8 cellular contexts compared by ENCODE assay signal in genomic region chr11:130915556-130916237, GRCh38. TPM values are rescaled to one million over a fixed set of nuclear protein-coding genes. Genes with fewer than 3 reads are reported as not detected.
A peak's percentile ranks its signal among the peaks of the same experiment; 100 is the strongest.
DNase-seq lines count a peak whose midpoint lies in the region; ATAC-seq, FAIRE-seq and TF ChIP-seq lines count a peak whose summit lies in the region.

No MANE protein-coding gene starts in this region.

- peak overlapping the region; percentile 86 for H3K27ac ChIP-seq in CD8-positive, alpha-beta memory T cell (ENCODE audit: low read depth, low read length)
- H3K27ac ChIP-seq in HCT116 (ENCODE audit: low read depth, low read length), result peak overlapping the region; percentile 48; the same call in 1 of the 2 replicates
- H3K27ac ChIP-seq in smooth muscle cell (ENCODE audit: low read depth), result peak overlapping the region; percentile 90

- H3K36me3 ChIP-seq in CD8-positive, alpha-beta memory T cell (ENCODE audit: insufficient read depth, low read length), result peaks cover 3% of the 10 kb centered on the region
- peaks cover 0 to 2% of the 10 kb centered on the region in 2 experiments; a peak in 2 of 4 replicates for H3K36me3 ChIP-seq in HCT116 (ENCODE audit: control insufficient read depth in 1 of 2, insufficient read depth in 2 of 2, low read length in 2 of 2)
- no peaks in the 10 kb centered on the region for H3K36me3 ChIP-seq in smooth muscle cell (ENCODE audit: low read depth)

- H2AFZ ChIP-seq in HCT116 (ENCODE audit: low read depth, low read length, poor library complexity, severe bottlenecking) (no peak overlapping the region), smooth muscle cell (ENCODE audit: low read depth) (peak overlapping the region; percentile 95)

- TF ChIP-seq CTCF in HCT116 (IDR thresholded peaks at IDR 0.05 in 2 of 3, conservative IDR thresholded peaks at IDR 0.05 in 1 of 3; ENCODE audit: borderline replicate concordance in 1 of 3, insufficient read depth in 1 of 3, low read depth in 2 of 3, low read length in 2 of 3) (no peak), WI38 (IDR thresholded peaks at IDR 0.05; ENCODE audit: low read depth, low read length) (no peak), smooth muscle cell (IDR thresholded peaks at IDR 0.05; ENCODE audit: borderline replicate concordance, insufficient read depth, poor library complexity, severe bottlenecking) (no peak)

- H3K79me2 ChIP-seq in HCT116 (ENCODE audit: insufficient read depth, low read length), result peaks cover 34% of the 10 kb centered on the region
- peaks cover 14% of the 10 kb centered on the region for H3K79me2 ChIP-seq in smooth muscle cell (ENCODE audit: low read depth)

- CTCF ChIA-PET in CD8-positive, alpha-beta memory T cell (lab: Charles Lee), result interaction anchor here (1.0 to 4.9 kb wide), 13 partner anchors 9 to 1020 kb away, joined by 3 to 44 read pairs (median 4); partner anchors contain the start of gene NFRKB
- CTCF ChIA-PET in HCT116 (lab: Charles Lee), result interaction anchor here (0.6 to 1.2 kb wide), 12 partner anchors 9 to 703 kb away, joined by 3 to 10 read pairs (median 4); no protein-coding TSS in a partner anchor

- peaks cover 19 to 51% (median 44%) of the 10 kb centered on the region in 3 donors for H3K4me1 Mint-ChIP-seq in CD8-positive, alpha-beta memory T cell

- H3K4me3 ChIP-seq in CD8-positive, alpha-beta memory T cell (ENCODE audit: low read length), result peak overlapping the region; percentile 68
- H3K4me3 ChIP-seq in HCT116 (replicated peaks in 1 of 2; ENCODE audit: low read depth in 1 of 2, low read length in 2 of 2) (peak overlapping the region; percentile 75 to 89), WI38 (ENCODE audit: low read depth, low read length) (peak overlapping the region; percentile 83), smooth muscle cell (peak overlapping the region; percentile 91)

- ATAC-seq in HCT116, result no peak; the same call in 1 of the 2 replicates

- POLR2A ChIA-PET in CD8-positive, alpha-beta memory T cell (lab: Charles Lee), result interaction anchor here (0.8 kb wide), 1 partner anchor 600 kb away, joined by 3 read pairs; the partner anchor contains the start of gene ZBTB44
- POLR2A ChIA-PET in HCT116 (lab: Charles Lee), result no interaction called here

- H3K9me2 ChIP-seq in HCT116 (ENCODE audit: insufficient read depth), result no peaks in the 10 kb centered on the region

- H4K20me1 ChIP-seq in HCT116 (ENCODE audit: insufficient read depth) (no peaks in the 10 kb centered on the region), smooth muscle cell (ENCODE audit: low read depth) (no peaks in the 10 kb centered on the region)

- no peaks in the 10 kb centered on the region for H3F3A ChIP-seq in smooth muscle cell (ENCODE audit: low read depth)

- H3K27ac Mint-ChIP-seq in CD8-positive, alpha-beta memory T cell, result peak overlapping the region; percentile 69 to 97 (median 94)

- peak overlapping the region; percentile 67 for H3K9ac ChIP-seq in HCT116 (ENCODE audit: low read length)
- peak overlapping the region; percentile 98 for H3K9ac ChIP-seq in smooth muscle cell (ENCODE audit: low read depth)

- no peak for TF ChIP-seq RAD21 in HCT116 (IDR thresholded peaks at IDR 0.05; ENCODE audit: low read depth)

- RAD21 ChIA-PET in HCT116 (lab: Charles Lee; ENCODE audit: low non-redundant PET in 1 of 2, low total read pairs in 2 of 2, uncharacterized antibody in 2 of 2, unreplicated experiment in 2 of 2), result no interaction called here

- no peaks in the 10 kb centered on the region for H3K9me3 ChIP-seq in CD8-positive, alpha-beta memory T cell (ENCODE audit: low read length)
- H3K9me3 ChIP-seq in HCT116 (ENCODE audit: control insufficient read depth in 1 of 2, insufficient read depth in 1 of 2, low read depth in 1 of 2, low read length in 2 of 2) (no peaks in the 10 kb centered on the region), smooth muscle cell (replicated peaks; ENCODE audit: low read depth) (no peaks in the 10 kb centered on the region)

- DNase-seq in CD8-positive, alpha-beta memory T cell, result no peak
- DNase-seq in HCT116 (ENCODE audit: low read depth, low spot score) (no peak), germinal center (ENCODE audit: low spot score) (peak; percentile 29), smooth muscle cell (lab: John Stamatoyannopoulos, UW; ENCODE audit: unreplicated experiment) (no peak), GM03348 (ENCODE audit: low spot score) (no peak), NCI-H2196 (lab: John Stamatoyannopoulos, UW; ENCODE audit: unreplicated experiment) (no peak), H54 (ENCODE audit: insufficient read length, low spot score) (no peak)

- H3K4me3 Mint-ChIP-seq in CD8-positive, alpha-beta memory T cell, result peak overlapping the region; percentile 84 to 90 (median 89)

- H3K4me1 ChIP-seq in CD8-positive, alpha-beta memory T cell (ENCODE audit: insufficient read depth, low read length), result peaks cover 31% of the 10 kb centered on the region
- H3K4me1 ChIP-seq in HCT116 (ENCODE audit: control insufficient read depth in 1 of 2, insufficient read depth in 2 of 2, low read length in 2 of 2) (peaks cover 5 to 12% of the 10 kb centered on the region in 2 experiments), smooth muscle cell (ENCODE audit: low read depth) (peaks cover 7% of the 10 kb centered on the region)

- H3K27me3 ChIP-seq in CD8-positive, alpha-beta memory T cell (ENCODE audit: insufficient read depth, low read length, poor library complexity, severe bottlenecking), result no peaks in the 10 kb centered on the region
- H3K27me3 ChIP-seq in HCT116 (ENCODE audit: insufficient read depth, low read length) (no peaks in the 10 kb centered on the region), smooth muscle cell (ENCODE audit: low read depth) (no peaks in the 10 kb centered on the region)

- intact Hi-C loops in HCT116 (cut with micrococcal nuclease), result no loop called here

- BruUV-seq in HCT116 (replicated peaks; lab: Mats Ljungman, UMichigan), result no TSS peak

- H3K27me3 Mint-ChIP-seq in CD8-positive, alpha-beta memory T cell, result peaks cover 7 to 23% of the 10 kb centered on the region in 2 donors

- no peak for TF ChIP-seq POLR2A in HCT116 (IDR thresholded peaks at IDR 0.05; ENCODE audit: borderline replicate concordance, extremely low read depth, insufficient read depth, insufficient read length)
- no peak for TF ChIP-seq POLR2A in H54 (IDR thresholded peaks at IDR 0.05; ENCODE audit: low read depth, low read length)

- no peak for FAIRE-seq in H54 (lab: Jason Lieb, UNC)

- H3K4me2 ChIP-seq in HCT116 (ENCODE audit: low read length) (peak overlapping the region; percentile 88), smooth muscle cell (peak overlapping the region; percentile 94)

- 60% methylated on average over 23 of the region's 23 CpGs for WGBS in smooth muscle cell (ENCODE audit: low lambda C conversion rate)

- peaks cover 12 to 43% (median 26%) of the 10 kb centered on the region in 3 donors for H3K36me3 Mint-ChIP-seq in CD8-positive, alpha-beta memory T cell

- peaks cover 9 to 34% (median 13%) of the 10 kb centered on the region in 5 donors for H3K9me3 Mint-ChIP-seq in CD8-positive, alpha-beta memory T cell

TF ChIP-seq in HCT116, 20 proteins besides CTCF, POLR2A, EP300 and RAD21:
- no peak for TF ChIP-seq REST (IDR thresholded peaks at IDR 0.05; ENCODE audit: low read depth)
- no peak for TF ChIP-seq EZH2phosphoT487 (IDR thresholded peaks at IDR 0.05; ENCODE audit: borderline replicate concordance)
- no peak for TF ChIP-seq ELF1 (IDR thresholded peaks at IDR 0.05; ENCODE audit: borderline replicate concordance, low read depth)
- no peak for TF ChIP-seq TCF7L2 (IDR thresholded peaks at IDR 0.05; ENCODE audit: borderline replicate concordance, extremely low read depth, insufficient read depth, insufficient read length)
- TF ChIP-seq EZH2 (IDR thresholded peaks at IDR 0.05), result no peak

RNA-seq across cellular contexts. Expression of gene SNX19, which starts 0.6 kb away (rescaled TPM):
- total RNA-seq in CD8-positive, alpha-beta memory T cell, result 10 to 100 TPM; 41.2 to 44.4 TPM
- polyA plus RNA-seq in CD8-positive, alpha-beta memory T cell, result 21.9 TPM
- total RNA-seq in HCT116 (2021; ENCODE audit: unreplicated experiment) (25.2 TPM), smooth muscle cell (43.1 and 59.5 TPM in 2 replicates)
- polyA plus RNA-seq in HCT116 (2012), result 10.6 and 11.7 TPM in 2 replicates
- polyA plus RNA-seq in smooth muscle cell, result 15.1 and 23.2 TPM in 2 replicates
